17 cellular contexts compared by ENCODE assay signal in genomic region chr7:142865766-142866165, GRCh38. TPM values are rescaled to one million over a fixed set of nuclear protein-coding genes. Genes with fewer than 3 reads are reported as not detected.
"Had no signal": no experiment of that assay in that cellular context is flagged by ENCODE, and none has a peak within 500 bp of the region (broad histone marks: within the 10 kb centered on the region; RNA-seq: fewer than 3 reads in every experiment).

No MANE protein-coding gene starts in this region.

- H3K4me3 Mint-ChIP-seq: activated naive CD8-positive, alpha-beta T cell treated with anti-CD3 and anti-CD28 coated beads for 36 hours; activated T-helper 17 cell treated with anti-CD3 and anti-CD28 coated beads, Interleukin-2, amount 50 U/mL, for 72 hours; neural progenitor cell; stimulated activated naive CD8-positive, alpha-beta T cell treated with anti-CD3 and anti-CD28 coated beads, Interleukin-15, Interleukin-2, amounts not matched to agents 100 ng/mL and 50 ng/mL, for 24 hours had no signal

- H3K4me1 Mint-ChIP-seq: activated T-helper 17 cell treated with anti-CD3 and anti-CD28 coated beads, Interleukin-2, amount 50 U/mL, for 72 hours had no signal

- H3K27ac ChIP-seq: colonic mucosa, left ventricle myocardium inferior, neural progenitor cell, ovary had no signal

- H3K9me3 Mint-ChIP-seq: activated naive CD8-positive, alpha-beta T cell treated with anti-CD3 and anti-CD28 coated beads for 36 hours; activated T-helper 17 cell treated with anti-CD3 and anti-CD28 coated beads, Interleukin-2, amount 50 U/mL, for 72 hours; neural progenitor cell; stimulated activated naive CD8-positive, alpha-beta T cell treated with anti-CD3 and anti-CD28 coated beads, Interleukin-15, Interleukin-2, amounts not matched to agents 100 ng/mL and 50 ng/mL, for 24 hours had no signal

- H3K27ac Mint-ChIP-seq: activated T-helper 17 cell treated with anti-CD3 and anti-CD28 coated beads, Interleukin-2, amount 50 U/mL, for 72 hours; neural progenitor cell; stimulated activated naive CD8-positive, alpha-beta T cell treated with anti-CD3 and anti-CD28 coated beads, Interleukin-15, Interleukin-2, amounts not matched to agents 100 ng/mL and 50 ng/mL, for 24 hours had no signal

- ATAC-seq: activated CD4-positive, CD25-positive, alpha-beta regulatory T cell treated with anti-CD3 and anti-CD28 coated beads, Interleukin-2, amount 50 U/mL, for 24 hours had no signal

- H3K27me3 ChIP-seq: colonic mucosa, neural progenitor cell, ovary had no signal

- DNase-seq: activated CD4-positive, alpha-beta T cell treated with anti-CD3 and anti-CD28 coated beads, Interleukin-2, amount 50 U/mL, for 1 hour; activated naive CD4-positive, alpha-beta T cell; activated naive CD8-positive, alpha-beta T cell treated with anti-CD3 and anti-CD28 coated beads for 36 hours; amniotic stem cell; central memory CD4-positive, alpha-beta T cell; left ventricle myocardium inferior; mammary epithelial cell; naive B cell; T1000 had no signal

- H3K4me3 ChIP-seq: colonic mucosa, left ventricle myocardium inferior, neural progenitor cell, ovary, skin epidermis had no signal

- H3K27me3 Mint-ChIP-seq: activated naive CD8-positive, alpha-beta T cell treated with anti-CD3 and anti-CD28 coated beads for 36 hours; activated T-helper 17 cell treated with anti-CD3 and anti-CD28 coated beads, Interleukin-2, amount 50 U/mL, for 72 hours; naive B cell; stimulated activated naive CD8-positive, alpha-beta T cell treated with anti-CD3 and anti-CD28 coated beads, Interleukin-15, Interleukin-2, amounts not matched to agents 100 ng/mL and 50 ng/mL, for 24 hours had no signal

- H3K36me3 ChIP-seq: colonic mucosa, left ventricle myocardium inferior, neural progenitor cell, ovary had no signal

- H3K4me1 ChIP-seq: colonic mucosa, left ventricle myocardium inferior, neural progenitor cell had no signal

- H3K9me3 ChIP-seq: colonic mucosa, left ventricle myocardium inferior, ovary had no signal

RNA-seq across cellular contexts. Expression of gene TRPV6, which starts 19.8 kb away (rescaled TPM):
- total RNA-seq: activated naive CD8-positive, alpha-beta T cell treated with anti-CD3 and anti-CD28 coated beads for 36 hours; left ventricle myocardium inferior; pulmonary artery endothelial cell had no signal
